8 cellular contexts compared by ENCODE assay signal in the genomic region with DNA sequence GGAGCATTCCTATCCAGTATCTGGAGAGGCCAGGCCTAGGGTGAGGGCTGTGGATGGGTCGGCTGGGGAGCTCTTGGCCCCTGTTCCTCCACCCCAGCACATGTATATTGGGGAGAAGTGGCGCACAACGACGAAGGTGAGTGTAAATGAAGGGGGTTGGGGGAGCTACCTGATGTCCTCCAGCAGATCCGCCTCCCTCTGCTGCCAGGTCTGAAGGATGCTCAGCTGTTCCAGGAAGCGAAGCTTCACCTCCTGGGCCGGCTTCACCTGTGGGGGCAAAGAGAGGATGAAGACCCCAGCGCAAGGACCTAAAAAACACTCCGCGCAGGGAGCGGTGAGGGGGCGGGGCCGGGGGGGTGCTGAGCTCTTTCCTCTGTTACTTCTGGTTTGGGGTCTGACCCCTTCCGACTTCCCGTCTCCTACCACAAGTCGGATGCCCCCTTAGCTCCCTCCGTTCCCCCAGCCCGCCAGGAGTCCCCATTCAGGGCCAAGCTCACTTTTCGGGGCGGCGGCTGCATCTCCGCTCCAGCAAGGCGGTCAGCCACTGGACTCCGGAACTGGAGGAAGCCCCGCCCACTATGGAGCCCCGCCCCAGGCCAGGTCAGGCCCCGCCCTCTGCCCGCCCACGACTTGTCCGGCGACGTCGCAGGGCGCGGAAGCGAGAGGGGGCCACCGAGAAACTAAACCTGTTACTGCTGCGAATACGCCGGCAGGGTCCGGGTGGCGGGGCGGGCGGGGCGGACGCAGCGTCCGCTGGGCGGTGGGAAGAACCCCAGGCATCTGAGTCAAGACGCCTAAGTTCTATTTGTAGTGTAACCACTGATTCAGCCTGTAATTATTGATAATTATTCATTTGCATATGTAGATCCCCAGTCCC. TPM values are rescaled to one million over a fixed set of nuclear protein-coding genes. Genes with fewer than 3 reads are reported as not detected.
A peak's percentile ranks its signal among the peaks of the same experiment; 100 is the strongest.
DNase-seq lines count a peak whose midpoint lies in the region; ATAC-seq and TF ChIP-seq lines count a peak whose summit lies in the region.

Gene FCHSD1 (minus strand): TSS at position 568 of the 877 bp plus-strand sequence. CDS start 50 bp downstream, at position 518.

- intact Hi-C loops in CD4-positive, alpha-beta T cell (cut with DNase I, micrococcal nuclease), result loop anchor here in 1 of 2 experiments (1.0 kb wide), 1 partner anchor 14 kb away; no protein-coding TSS in a partner anchor

- DNase-seq in CD4-positive, alpha-beta T cell, result peak; percentile 62 to 83 (median 70)
- DNase-seq in RPMI7951 (ENCODE audit: low read depth) (peak; percentile 74), activated gamma-delta T cell (lab: John Stamatoyannopoulos, UW) (peak; percentile 72), foreskin melanocyte (peak; percentile 55), stromal cell of bone marrow (ENCODE audit: low read depth) (peak; percentile 43)

- H3K4me1 Mint-ChIP-seq in CD4-positive, alpha-beta T cell (ENCODE audit: low read depth), result peaks cover 38% of the 10 kb centered on the region

- H3K27me3 Mint-ChIP-seq in CD4-positive, alpha-beta T cell, result peaks cover 3% of the 10 kb centered on the region

- H3K4me3 ChIP-seq in neutrophil (ENCODE audit: low read depth in 1 of 2, low read length in 1 of 2), result peak within 1 kb of the TSS; percentile 73 to 82

- ATAC-seq in CD4-positive, alpha-beta T cell (ENCODE audit: poor library complexity), result peak; percentile 91
- ATAC-seq in GM19372 (IDR thresholded peaks at IDR 0.05; ENCODE audit: low read depth, unreplicated experiment) (peak; percentile 97), HG03469 (IDR thresholded peaks at IDR 0.05; ENCODE audit: unreplicated experiment) (peak; percentile 83)

- peaks cover 14 to 26% of the 10 kb centered on the region in 2 experiments for H3K4me1 ChIP-seq in neutrophil (ENCODE audit: control insufficient read depth in 1 of 2, insufficient read depth in 1 of 2, low read depth in 1 of 2, low read length in 1 of 2)

- H3K9me3 ChIP-seq in CD4-positive, alpha-beta T cell (ENCODE audit: control insufficient read depth, low read length), result no peaks in the 10 kb centered on the region
- H3K9me3 ChIP-seq in neutrophil, result no peaks in the 10 kb centered on the region

- H3K27ac ChIP-seq in CD4-positive, alpha-beta T cell (ENCODE audit: low read depth, low read length), result peak within 1 kb of the TSS; percentile 26
- peak within 1 kb of the TSS; percentile 54 for H3K27ac ChIP-seq in neutrophil

- H3K36me3 Mint-ChIP-seq in CD4-positive, alpha-beta T cell (ENCODE audit: low read depth), result peaks cover 30% of the 10 kb centered on the region

- TF ChIP-seq CTCF in CD4-positive, alpha-beta T cell (IDR thresholded peaks at IDR 0.05), result no peak
- peak; percentile 40 for TF ChIP-seq CTCF in neutrophil (IDR thresholded peaks at IDR 0.05)

- H3K4me3 Mint-ChIP-seq in CD4-positive, alpha-beta T cell, result peak within 1 kb of the TSS; percentile 86

- peaks cover 68% of the 10 kb centered on the region for H3K36me3 ChIP-seq in neutrophil

- POLR2A ChIA-PET in CD4-positive, alpha-beta T cell (lab: Charles Lee), result interaction anchor here (0.7 to 2.4 kb wide), 16 partner anchors 8 to 318 kb away, joined by 3 to 73 read pairs (median 8); partner anchors contain the start of genes ARAP3, DELE1, DIAPH1 and HDAC3

- H3K27ac Mint-ChIP-seq in CD4-positive, alpha-beta T cell, result peak within 1 kb of the TSS; percentile 54

- no peaks in the 10 kb centered on the region for H3K27me3 ChIP-seq in CD4-positive, alpha-beta T cell (ENCODE audit: control insufficient read depth, insufficient read depth, low read length)
- no peaks in the 10 kb centered on the region for H3K27me3 ChIP-seq in neutrophil

- CTCF ChIA-PET in CD4-positive, alpha-beta T cell (lab: Charles Lee), result interaction anchor here (0.6 to 1.8 kb wide), 9 partner anchors 9 to 1062 kb away, joined by 3 to 6 read pairs (median 4); partner anchors contain the start of gene DIAPH1

- H3K9me3 Mint-ChIP-seq in CD4-positive, alpha-beta T cell, result no peaks in the 10 kb centered on the region

RNA-seq across cellular contexts. Expression of gene FCHSD1, which starts in this region (rescaled TPM):
- 10 to 100 TPM; 79.8 to 86.8 TPM for total RNA-seq in CD4-positive, alpha-beta T cell
- 8.5 and 11.1 TPM in 2 replicates for total RNA-seq in RPMI7951 (2014; rRNA removed; shearing (Covaris generic))

Comparison
In these comparisons a context has a peak if more than half of its experiments do, and no peak if none do; other contexts are left out.
1. Peak in every context shown above with its lines: DNase-seq, ATAC-seq, H3K4me3 ChIP-seq and H3K27ac ChIP-seq.